8 cellular contexts compared by ENCODE assay signal in the genomic region with DNA sequence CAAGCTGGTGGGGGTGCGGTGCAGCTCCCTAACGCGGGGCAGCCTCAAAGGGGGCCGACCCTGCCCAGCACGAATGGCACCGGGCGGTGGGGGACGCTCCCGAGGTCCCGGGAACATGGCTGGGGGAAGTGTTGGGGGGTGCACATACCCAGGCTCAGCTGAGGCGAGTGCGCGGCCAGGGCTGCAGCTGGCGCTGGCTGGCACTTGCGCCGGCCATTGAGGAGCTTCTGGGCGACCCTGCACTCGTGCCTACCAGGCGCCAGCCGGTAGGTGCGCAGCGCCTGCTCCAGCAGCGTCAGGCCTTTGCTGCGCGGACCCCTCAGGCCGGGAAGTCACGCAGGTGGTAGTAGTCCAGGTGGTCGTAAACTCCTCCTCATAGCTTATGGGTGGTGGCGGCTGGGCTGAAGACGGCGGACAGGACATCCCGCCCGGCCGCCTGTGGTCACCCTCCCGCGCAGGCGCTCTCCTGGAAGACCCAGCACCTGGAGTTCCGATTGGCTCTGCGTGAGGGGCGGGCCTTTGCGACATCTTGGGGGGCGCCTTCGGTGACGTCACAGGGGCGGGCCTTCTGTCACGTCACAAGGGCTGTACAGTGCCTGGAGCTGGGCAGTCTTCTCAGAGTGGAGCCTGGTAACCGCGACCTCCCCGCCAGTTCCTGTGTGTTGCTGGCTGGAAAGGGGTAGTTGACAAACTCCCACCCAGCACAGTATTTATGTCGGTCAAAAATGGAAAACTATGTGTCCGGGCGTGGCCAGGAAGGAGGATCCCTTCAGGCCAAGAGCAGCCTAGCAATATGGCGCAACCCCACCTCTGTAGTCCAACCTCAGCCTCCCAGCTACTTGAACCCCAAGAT.
DNase-seq lines count a peak whose midpoint lies in the region; ATAC-seq and TF ChIP-seq lines count a peak whose summit lies in the region.
"Not testable (repeated sequence)": the region's sequence is repeated elsewhere in the genome, so short reads cannot be mapped to it uniquely, and the experiment has no call there.

No MANE protein-coding gene starts in this region.

- H3K27ac ChIP-seq in coronary artery: peak overlapping the region; percentile 42 to 89

- peak overlapping the region; percentile 80 for H3K4me3 ChIP-seq in coronary artery

- peak; percentile 98 for ATAC-seq in GM19035 (IDR thresholded peaks at IDR 0.05; ENCODE audit: unreplicated experiment)
- peak; percentile 99 for ATAC-seq in HG03196 (IDR thresholded peaks at IDR 0.05; ENCODE audit: unreplicated experiment)

- not testable (repeated sequence) for TF ChIP-seq CTCF in coronary artery (IDR thresholded peaks at IDR 0.05)

- DNase-seq in Ammon's horn (ENCODE audit: low spot score) (peak; percentile 98), NCI-H446 treated with DMSO at 0.1 percent for 48 hours (lab: John Stamatoyannopoulos, UW) (peak; percentile 13), coronary artery (ENCODE audit: low spot score) (peak; percentile 92), left kidney (ENCODE audit: low read depth, low spot score) (peak; percentile 97)
- DNase-seq in activated CD4-positive, alpha-beta T cell treated with anti-CD3 and anti-CD28 coated beads, Interleukin-2, amount 50 U/mL, for 1 hour: peak; percentile 93
- DNase-seq in stimulated activated CD4-positive, alpha-beta T cell treated with anti-CD3 and anti-CD28 coated beads, Interleukin-1b, Interleukin-23, amount 100 ng/mL, for 24 hours (ENCODE audit: low read depth in 4 of 4, low spot score in 1 of 4): peak; percentile 75 to 83 (median 80)

Comparison
In these comparisons a context has a peak if more than half of its experiments do, and no peak if none do; other contexts are left out.
1. Peak in every context shown above with its lines: DNase-seq, ATAC-seq, H3K4me3 ChIP-seq and H3K27ac ChIP-seq.
2. DNase-seq: peak in every context shown above with its lines; median percentile 98 in Ammon's horn; 97 in left kidney; 93 in activated CD4-positive, alpha-beta T cell treated with anti-CD3 and anti-CD28 coated beads, Interleukin-2, amount 50 U/mL, for 1 hour; 92 in coronary artery; 80 in stimulated activated CD4-positive, alpha-beta T cell treated with anti-CD3 and anti-CD28 coated beads, Interleukin-1b, Interleukin-23, amount 100 ng/mL, for 24 hours; 13 in NCI-H446 treated with DMSO at 0.1 percent for 48 hours.